In the genomic region with DNA sequence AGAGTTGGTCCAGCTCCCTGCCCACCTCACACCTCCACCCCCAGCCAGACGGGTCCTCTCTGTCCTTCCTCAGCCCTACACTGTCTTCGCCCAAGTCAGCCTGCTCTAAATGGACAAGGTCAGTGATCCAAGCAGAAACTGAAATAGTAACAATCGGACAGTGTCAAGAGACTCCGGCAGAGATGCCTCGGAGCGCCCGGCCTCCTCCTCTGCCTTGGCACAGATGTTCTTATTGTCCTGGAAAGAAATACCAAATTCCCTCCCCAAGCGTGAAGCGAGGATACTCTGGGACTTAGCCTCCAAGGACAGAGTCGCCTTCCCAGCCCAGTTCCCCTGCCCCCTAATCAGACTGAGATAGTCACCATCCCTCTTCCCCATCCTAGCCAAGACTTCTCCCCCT, we compare ENCODE assay signal across 16 cellular contexts. TPM values are rescaled to one million over a fixed set of nuclear protein-coding genes. Genes with fewer than 3 reads are reported as not detected.
DNase-seq lines count a peak whose midpoint lies in the region; TF ChIP-seq lines count a peak whose summit lies in the region.
"Had no signal": no experiment of that assay in that cellular context is flagged by ENCODE, and none has a peak within 500 bp of the region (broad histone marks: within the 10 kb centered on the region; RNA-seq: fewer than 3 reads in every experiment).

No MANE protein-coding gene starts in this region.

- no peak overlapping the region for H2BK5ac ChIP-seq in H9 (ENCODE audit: insufficient read length, low read length)

- no peak overlapping the region for H2BK20ac ChIP-seq in H9 (ENCODE audit: low read depth, low read length, poor library complexity, severe bottlenecking)

- H3K9me3 Mint-ChIP-seq in H9, result peaks cover 0 to 75% of the 10 kb centered on the region in 2 experiments; a peak in 2 of 5 replicates
- H3K9me3 Mint-ChIP-seq in activated CD4-positive, alpha-beta T cell treated with anti-CD3 and anti-CD28 coated beads, Interleukin-2, amount 10 ng/mL, durations not matched to agents 7 days and 5 days, result no peaks in the 10 kb centered on the region

- H4K8ac ChIP-seq in H9 (replicated peaks; ENCODE audit: insufficient read length, low read depth, low read length), result no peak overlapping the region

- no peaks in the 10 kb centered on the region for H3K79me1 ChIP-seq in H9 (ENCODE audit: insufficient read depth, low read depth, low read length, poor library complexity, severe bottlenecking)

- peaks cover 14% of the 10 kb centered on the region for H3K9me3 ChIP-seq in H9 (ENCODE audit: control insufficient read depth, low read depth, low read length)
- H3K9me3 ChIP-seq: SJSA1 had no signal

- H2AFZ ChIP-seq in H9 (ENCODE audit: low read length), result no peak overlapping the region

- H2BK120ac ChIP-seq in H9 (ENCODE audit: low read depth, low read length, poor library complexity, severe bottlenecking), result no peak overlapping the region

- H3K4me2 ChIP-seq in H9 (ENCODE audit: insufficient read depth, insufficient read length, low read length), result peak overlapping the region; percentile 47

- no peak overlapping the region for H3K9ac ChIP-seq in H9 (ENCODE audit: extremely low read depth, insufficient read length, low read length)

- no peak overlapping the region for H3K27ac Mint-ChIP-seq in H9
- no peak overlapping the region for H3K27ac Mint-ChIP-seq in activated CD4-positive, alpha-beta T cell treated with anti-CD3 and anti-CD28 coated beads, Interleukin-2, amount 10 ng/mL, durations not matched to agents 7 days and 5 days

- H3K79me2 ChIP-seq in H9 (ENCODE audit: insufficient read depth, low read length), result no peaks in the 10 kb centered on the region

- no peak overlapping the region for H2BK15ac ChIP-seq in H9 (ENCODE audit: low read depth, low read length)

- H3K27me3 Mint-ChIP-seq in H9 (ENCODE audit: low read depth), result peaks cover 68% of the 10 kb centered on the region
- peaks cover 20% of the 10 kb centered on the region for H3K27me3 Mint-ChIP-seq in activated CD4-positive, alpha-beta T cell treated with anti-CD3 and anti-CD28 coated beads, Interleukin-2, amount 10 ng/mL, durations not matched to agents 7 days and 5 days

- H2BK12ac ChIP-seq in H9 (ENCODE audit: insufficient read length, low read depth, low read length), result no peak overlapping the region

- H3K56ac ChIP-seq in H9 (ENCODE audit: insufficient read length, low read depth, low read length), result no peak overlapping the region

- no peak overlapping the region for H4K5ac ChIP-seq in H9 (ENCODE audit: insufficient read length, low read depth, low read length)

- no peak overlapping the region for H3K14ac ChIP-seq in H9 (ENCODE audit: insufficient read depth, low read length)

- H3K4me1 Mint-ChIP-seq in H9, result peaks cover 13 to 33% of the 10 kb centered on the region in 2 experiments
- H3K4me1 Mint-ChIP-seq in activated CD4-positive, alpha-beta T cell treated with anti-CD3 and anti-CD28 coated beads, Interleukin-2, amount 10 ng/mL, durations not matched to agents 7 days and 5 days, result peaks cover 12% of the 10 kb centered on the region

- no peak overlapping the region for H4K91ac ChIP-seq in H9 (ENCODE audit: insufficient read length, low read depth, low read length)

- H4K20me1 ChIP-seq in H9 (ENCODE audit: control insufficient read depth, insufficient read depth, insufficient read length), result no peaks in the 10 kb centered on the region

- no peak overlapping the region for H3K4ac ChIP-seq in H9 (ENCODE audit: low read depth, low read length)

- no peak overlapping the region for H2AK5ac ChIP-seq in H9 (ENCODE audit: insufficient read length, low read length)

- peaks cover 1 to 9% (median 4%) of the 10 kb centered on the region in 3 experiments; a peak in 4 of 7 replicates for H3K36me3 Mint-ChIP-seq in H9 (ENCODE audit: insufficient read depth in 1 of 3, low read depth in 3 of 3)
- H3K36me3 Mint-ChIP-seq in activated CD4-positive, alpha-beta T cell treated with anti-CD3 and anti-CD28 coated beads, Interleukin-2, amount 10 ng/mL, durations not matched to agents 7 days and 5 days (ENCODE audit: low read depth), result no peaks in the 10 kb centered on the region

- POLR2A ChIA-PET in activated CD4-positive, alpha-beta T cell treated with anti-CD3 and anti-CD28 coated beads, Interleukin-2, amount 10 ng/mL, durations not matched to agents 7 days and 5 days (lab: Charles Lee), result no interaction called here

- H3K4me1 ChIP-seq in H9 (ENCODE audit: insufficient read depth, low read length), result peaks cover 2% of the 10 kb centered on the region; the same call in 1 of the 2 replicates

- no peak for DNase-seq in H9
- DNase-seq in medulla oblongata (ENCODE audit: extremely low spot score), result peak; percentile 15
- DNase-seq in GM13976 (ENCODE audit: low spot score), result no peak
- DNase-seq in activated CD4-positive, alpha-beta T cell treated with anti-CD3 and anti-CD28 coated beads, Interleukin-2, amount 10 ng/mL, durations not matched to agents 7 days and 5 days, result no peak
- DNase-seq in SKM-1 treated with dmso at 0.1 percent for 144 hours (lab: John Stamatoyannopoulos, UW; ENCODE audit: unreplicated experiment), result no peak
- DNase-seq: DMS153, H7, KG1, NCI-H1048, NCI-H2107, NCI-H226, NCI-H526 treated with DMSO at 0.1 percent for 48 hours had no signal

- no peak overlapping the region for H3T11ph ChIP-seq in H9 (ENCODE audit: low read length)

- H3K4me3 Mint-ChIP-seq in H9, result peak overlapping the region in 1 of 2 experiments; percentile 73; a peak in 3 of 5 replicates
- H3K4me3 Mint-ChIP-seq in activated CD4-positive, alpha-beta T cell treated with anti-CD3 and anti-CD28 coated beads, Interleukin-2, amount 10 ng/mL, durations not matched to agents 7 days and 5 days, result no peak overlapping the region

- in situ Hi-C loops in GM13976 (cut with MboI; ENCODE audit: low sequenced_read_pairs, unreplicated experiment), result no loop called here

- peaks cover 48% of the 10 kb centered on the region for H3K27me3 ChIP-seq in H9 (ENCODE audit: insufficient read depth, low read length)
- H3K27me3 ChIP-seq: SJSA1 had no signal

- CTCF ChIA-PET in activated CD4-positive, alpha-beta T cell treated with anti-CD3 and anti-CD28 coated beads, Interleukin-2, amount 10 ng/mL, durations not matched to agents 7 days and 5 days (lab: Charles Lee), result interaction anchor here (0.6 to 1.9 kb wide), 3 partner anchors 9 to 200 kb away, joined by 3 to 6 read pairs (median 3); no protein-coding TSS in a partner anchor

- no CpG with 5 or more reads among the region's 10 CpGs for WGBS in H9 (ENCODE audit: extremely low coverage, insufficient read length, low lambda C conversion rate)

- no peak overlapping the region for H3K23ac ChIP-seq in H9 (ENCODE audit: insufficient read length, low read depth, low read length)

- H3K27ac ChIP-seq in H9 (ENCODE audit: insufficient read length, low read depth, low read length) (no peak overlapping the region), cingulate gyrus (ENCODE audit: low read depth, low read length) (peak overlapping the region; percentile 47), temporal lobe (ENCODE audit: low read depth, low read length) (peak overlapping the region; percentile 46)
- H3K27ac ChIP-seq: RWPE1, SJSA1 had no signal

- TF ChIP-seq CTCF in H9 (conservative IDR thresholded peaks at IDR 0.05), result no peak
- TF ChIP-seq CTCF in GM13976 (IDR thresholded peaks at IDR 0.05; ENCODE audit: borderline replicate concordance, control extremely low read depth, extremely low read depth, insufficient read depth, missing control alignments), result no peak

- H3K18ac ChIP-seq in H9 (ENCODE audit: insufficient read length, low read depth, low read length), result no peak overlapping the region

- peaks cover 3% of the 10 kb centered on the region for H3K23me2 ChIP-seq in H9 (ENCODE audit: insufficient read length, low read depth, low read length, poor library complexity, severe bottlenecking)

RNA-seq across cellular contexts. Expression of gene UTP14A, which starts 28.5 kb away (rescaled TPM):
- total RNA-seq in H9 (2021), result 37.0 and 39.0 TPM in 2 replicates
- total RNA-seq in temporal lobe, result 8.4 TPM
- total RNA-seq in activated CD4-positive, alpha-beta T cell treated with anti-CD3 and anti-CD28 coated beads, Interleukin-2, amount 10 ng/mL, durations not matched to agents 7 days and 5 days, result 10 to 100 TPM; 26.4 to 28.6 TPM

RNA-seq across cellular contexts. Expression of gene BCORL1, which starts 48.0 kb away (rescaled TPM):
- total RNA-seq in H9 (2021) (6.1 TPM in 2 replicates), temporal lobe (6.4 TPM)
- total RNA-seq in activated CD4-positive, alpha-beta T cell treated with anti-CD3 and anti-CD28 coated beads, Interleukin-2, amount 10 ng/mL, durations not matched to agents 7 days and 5 days, result 1 to 10 TPM; 4.0 to 4.5 TPM
